15 cellular contexts compared by ENCODE assay signal in genomic region chr15:98937413-98938104, GRCh38.
DNase-seq lines count a peak whose midpoint lies in the region; ATAC-seq and TF ChIP-seq lines count a peak whose summit lies in the region.
"Had no signal": no experiment of that assay in that cellular context is flagged by ENCODE, and none has a peak within 500 bp of the region (broad histone marks: within the 10 kb centered on the region; RNA-seq: fewer than 3 reads in every experiment).

No MANE protein-coding gene starts in this region.

- H3K4me1 ChIP-seq in colonic mucosa: no peaks in the 10 kb centered on the region
- H3K4me1 ChIP-seq: SJCRH30 had no signal

- peak; percentile 49 for DNase-seq in GM10248 (ENCODE audit: extremely low spot score)
- no peak for DNase-seq in colonic mucosa
- DNase-seq in stimulated activated CD4-positive, alpha-beta T cell treated with anti-CD3 and anti-CD28 coated beads, Interleukin-4, amount 100 ng/mL, for 4 hours: no peak
- DNase-seq in dedifferentiated amniotic fluid mesenchymal stem cell (ENCODE audit: extremely low spot score): no peak
- DNase-seq in NAMALWA (ENCODE audit: low spot score): no peak
- DNase-seq: activated gamma-delta T cell treated with Interleukin-2 at 50 U/mL for 16 hours; central memory CD4-positive, alpha-beta T cell; GM23248; NCI-H1436; NCI-H748 treated with DMSO at 0.1 percent for 48 hours; SJCRH30 had no signal

- CTCF ChIA-PET in GM10248 (lab: Yijun Ruan, JAX): interaction anchor here (0.9 to 2.0 kb wide), 4 partner anchors 9 to 56 kb away, joined by 3 to 6 read pairs (median 4); no protein-coding TSS in a partner anchor

- H3K4me3 ChIP-seq in colonic mucosa: no peak overlapping the region
- H3K4me3 ChIP-seq: GM23248, SJCRH30 had no signal

- no peaks in the 10 kb centered on the region for H3K36me3 ChIP-seq in colonic mucosa

- peak; percentile 60 for ATAC-seq in GM19025 (IDR thresholded peaks at IDR 0.05; ENCODE audit: low read depth, unreplicated experiment)
- peak; percentile 75 for ATAC-seq in GM21786 (IDR thresholded peaks at IDR 0.05; ENCODE audit: unreplicated experiment)
- ATAC-seq in HG03354 (IDR thresholded peaks at IDR 0.05; ENCODE audit: poor library complexity, severe bottlenecking, unreplicated experiment): peak; percentile 64
- ATAC-seq: esophagus mucosa had no signal

- POLR2A ChIA-PET in GM10248 (lab: Yijun Ruan, JAX): interaction anchor here (0.5 to 0.6 kb wide), 2 partner anchors 71 to 121 kb away, joined by 3 to 4 read pairs; no protein-coding TSS in a partner anchor

- no peak overlapping the region for H3K9ac ChIP-seq in colonic mucosa (ENCODE audit: low read depth in 2 of 2, low read length in 2 of 2)
- H3K9ac ChIP-seq: GM23248 had no signal

- no peaks in the 10 kb centered on the region for H3K27me3 ChIP-seq in colonic mucosa
- H3K27me3 ChIP-seq: SJCRH30 had no signal

- intact Hi-C loops in colonic mucosa (cut with DNase I): no loop called here

- H3K9me3 ChIP-seq in colonic mucosa: no peaks in the 10 kb centered on the region
- H3K9me3 ChIP-seq: SJCRH30 had no signal

- no peak overlapping the region for H3K27ac ChIP-seq in colonic mucosa
- H3K27ac ChIP-seq: GM23248, SJCRH30 had no signal

- no peak for TF ChIP-seq CTCF in GM10248 (IDR thresholded peaks at IDR 0.05; ENCODE audit: control extremely low read depth, extremely low read depth, low read depth, missing control alignments)
- no peak for TF ChIP-seq CTCF in colonic mucosa (IDR thresholded peaks at IDR 0.05)
